8 cellular contexts compared by ENCODE assay signal in the genomic region with DNA sequence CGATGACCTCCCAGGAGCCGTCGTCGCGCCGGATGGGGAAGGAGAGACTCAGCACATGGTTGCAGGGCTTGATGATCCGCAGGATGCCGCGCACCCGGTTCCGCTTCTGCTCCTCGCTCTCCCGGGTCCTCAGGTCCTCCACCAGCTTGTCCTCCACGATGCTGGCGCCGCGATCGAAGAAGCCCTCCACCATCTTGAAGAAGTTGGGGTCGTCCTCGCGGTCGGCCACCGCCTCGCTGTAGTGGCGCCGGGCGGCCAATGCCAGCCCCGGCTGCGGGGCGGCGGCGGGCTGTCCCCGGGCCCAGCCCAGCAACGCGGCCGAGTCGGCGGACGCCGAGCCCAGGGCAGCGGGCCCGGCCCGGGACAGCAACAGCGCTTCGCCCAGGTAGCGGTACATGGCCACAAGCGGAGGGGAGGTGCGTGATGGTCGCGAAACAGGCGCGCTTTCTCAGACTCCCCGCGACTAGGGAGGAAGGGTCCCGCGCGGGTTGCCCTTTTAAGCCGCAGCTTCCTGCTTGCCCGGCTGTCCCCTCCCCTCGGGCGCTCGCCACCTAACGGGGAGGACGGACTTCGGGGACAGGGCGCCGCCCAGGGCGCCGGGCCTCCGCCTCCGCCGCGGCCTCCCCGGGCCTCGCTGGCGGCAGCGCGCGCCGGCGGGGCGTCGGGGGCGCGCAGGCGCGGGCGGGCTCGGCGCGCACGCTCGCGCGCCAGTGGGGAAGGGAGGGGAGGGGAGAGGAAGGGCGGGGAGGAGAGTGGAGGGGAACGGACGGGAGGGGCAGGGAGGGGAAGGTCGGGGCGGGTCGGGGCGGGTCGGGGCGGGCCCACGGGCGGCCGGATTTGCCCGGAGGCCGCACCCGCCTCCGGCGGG. TPM values are rescaled to one million over a fixed set of nuclear protein-coding genes. Genes with fewer than 3 reads are reported as not detected.
A peak's percentile ranks its signal among the peaks of the same experiment; 100 is the strongest.
DNase-seq lines count a peak whose midpoint lies in the region; ATAC-seq and TF ChIP-seq lines count a peak whose summit lies in the region.

A gene (minus strand): TSS at position 471 of the 868 bp plus-strand sequence. CDS start 74 bp downstream, at position 397.
A gene with protein sequence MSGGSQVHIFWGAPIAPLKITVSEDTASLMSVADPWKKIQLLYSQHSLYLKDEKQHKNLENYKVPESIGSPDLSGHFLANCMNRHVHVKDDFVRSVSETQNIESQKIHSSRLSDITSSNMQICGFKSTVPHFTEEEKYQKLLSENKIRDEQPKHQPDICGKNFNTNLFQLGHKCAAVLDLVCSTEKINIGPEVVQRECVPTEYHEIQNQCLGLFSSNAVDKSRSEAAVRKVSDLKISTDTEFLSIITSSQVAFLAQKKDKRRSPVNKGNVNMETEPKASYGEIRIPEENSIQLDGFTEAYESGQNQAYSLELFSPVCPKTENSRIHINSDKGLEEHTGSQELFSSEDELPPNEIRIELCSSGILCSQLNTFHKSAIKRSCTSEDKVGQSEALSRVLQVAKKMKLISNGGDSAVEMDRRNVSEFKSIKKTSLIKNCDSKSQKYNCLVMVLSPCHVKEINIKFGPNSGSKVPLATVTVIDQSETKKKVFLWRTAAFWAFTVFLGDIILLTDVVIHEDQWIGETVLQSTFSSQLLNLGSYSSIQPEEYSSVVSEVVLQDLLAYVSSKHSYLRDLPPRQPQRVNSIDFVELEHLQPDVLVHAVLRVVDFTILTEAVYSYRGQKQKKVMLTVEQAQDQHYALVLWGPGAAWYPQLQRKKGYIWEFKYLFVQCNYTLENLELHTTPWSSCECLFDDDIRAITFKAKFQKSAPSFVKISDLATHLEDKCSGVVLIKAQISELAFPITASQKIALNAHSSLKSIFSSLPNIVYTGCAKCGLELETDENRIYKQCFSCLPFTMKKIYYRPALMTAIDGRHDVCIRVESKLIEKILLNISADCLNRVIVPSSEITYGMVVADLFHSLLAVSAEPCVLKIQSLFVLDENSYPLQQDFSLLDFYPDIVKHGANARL (plus strand): TSS at position 834 of the 868 bp plus-strand sequence. CDS start 56,149 bp downstream, outside the sequence.

- peaks cover 16 to 30% of the 10 kb centered on the region in 2 donors for H3K36me3 Mint-ChIP-seq in CD14-positive monocyte

- peak within 1 kb of the TSS; percentile 71 for H3K4me3 ChIP-seq in effector memory CD4-positive, alpha-beta T cell (ENCODE audit: insufficient read depth, low read depth, low read length, poor library complexity, severe bottlenecking)

- H3K9me3 ChIP-seq in effector memory CD4-positive, alpha-beta T cell (ENCODE audit: control insufficient read depth, low read length): no peaks in the 10 kb centered on the region

- intact Hi-C loops in CD14-positive monocyte (cut with micrococcal nuclease): loop anchor here (5.0 to 10.0 kb wide), 2 partner anchors 120 to 122 kb away; no protein-coding TSS in a partner anchor

- no peaks in the 10 kb centered on the region for H3K9me3 Mint-ChIP-seq in CD14-positive monocyte

- peak within 1 kb of the TSS; percentile 91 for H3K27ac ChIP-seq in effector memory CD4-positive, alpha-beta T cell (ENCODE audit: insufficient read depth, low read length, poor library complexity, severe bottlenecking)

- H3K27me3 ChIP-seq in effector memory CD4-positive, alpha-beta T cell (replicated peaks; ENCODE audit: control insufficient read depth, insufficient read depth, low read length, poor library complexity, severe bottlenecking): no peaks in the 10 kb centered on the region

- peaks cover 39% of the 10 kb centered on the region for H3K4me1 Mint-ChIP-seq in CD14-positive monocyte

- peak within 1 kb of the TSS; percentile 88 to 90 for H3K4me3 Mint-ChIP-seq in CD14-positive monocyte

- DNase-seq in CD14-positive monocyte (ENCODE audit: low spot score): peak; percentile 93
- peak; percentile 62 for DNase-seq in NCI-H82 treated with DMSO at 0.1 percent for 48 hours (lab: John Stamatoyannopoulos, UW; ENCODE audit: unreplicated experiment)
- peak; percentile 94 for DNase-seq in activated CD8-positive, alpha-beta memory T cell treated with anti-CD3 and anti-CD28 coated beads for 24 hours
- DNase-seq in effector memory CD4-positive, alpha-beta T cell: peak; percentile 78 to 83 (median 81)
- DNase-seq in medulla oblongata (ENCODE audit: extremely low spot score): peak; percentile 94
- peak; percentile 70 for DNase-seq in stimulated activated CD8-positive, alpha-beta memory T cell treated with anti-CD3 and anti-CD28 coated beads, Interleukin-12 subunit alpha, Interleukin-12 subunit beta, amount 100 ng/mL, for 24 hours (ENCODE audit: extremely low read depth)

- H3K4me1 ChIP-seq in effector memory CD4-positive, alpha-beta T cell (ENCODE audit: control insufficient read depth, insufficient read depth, low read length, poor library complexity, severe bottlenecking): peaks cover 29% of the 10 kb centered on the region

- peak; percentile 70 for ATAC-seq in GM19324 (IDR thresholded peaks at IDR 0.05; ENCODE audit: low FRiP score, unreplicated experiment)
- ATAC-seq in HG03460 (IDR thresholded peaks at IDR 0.05; ENCODE audit: unreplicated experiment): peak; percentile 63

- no peaks in the 10 kb centered on the region for H3K27me3 Mint-ChIP-seq in CD14-positive monocyte (ENCODE audit: low read depth in 3 of 3)

- TF ChIP-seq CTCF in CD14-positive monocyte (IDR thresholded peaks at IDR 0.05): no peak

- peak within 1 kb of the TSS; percentile 88 to 98 (median 97) for H3K27ac Mint-ChIP-seq in CD14-positive monocyte

- no peaks in the 10 kb centered on the region for H3K36me3 ChIP-seq in effector memory CD4-positive, alpha-beta T cell (ENCODE audit: control insufficient read depth, insufficient read depth, low read length)

RNA-seq across cellular contexts. Expression of the first gene that starts in this region (rescaled TPM):
- polyA plus RNA-seq in CD14-positive monocyte: 100 to 1,000 TPM; 163 to 175 TPM

RNA-seq across cellular contexts. Expression of the second gene that starts in this region (rescaled TPM):
- polyA plus RNA-seq in CD14-positive monocyte: 10 to 100 TPM; 16.2 to 16.3 TPM

Comparison
In these comparisons a context has a peak if more than half of its experiments do, and no peak if none do; other contexts are left out.
1. Peak in every context shown above with its lines: DNase-seq, ATAC-seq, H3K4me3 ChIP-seq and H3K27ac ChIP-seq.